Comparison of ENCODE assay signal across 17 cellular contexts in the genomic region with DNA sequence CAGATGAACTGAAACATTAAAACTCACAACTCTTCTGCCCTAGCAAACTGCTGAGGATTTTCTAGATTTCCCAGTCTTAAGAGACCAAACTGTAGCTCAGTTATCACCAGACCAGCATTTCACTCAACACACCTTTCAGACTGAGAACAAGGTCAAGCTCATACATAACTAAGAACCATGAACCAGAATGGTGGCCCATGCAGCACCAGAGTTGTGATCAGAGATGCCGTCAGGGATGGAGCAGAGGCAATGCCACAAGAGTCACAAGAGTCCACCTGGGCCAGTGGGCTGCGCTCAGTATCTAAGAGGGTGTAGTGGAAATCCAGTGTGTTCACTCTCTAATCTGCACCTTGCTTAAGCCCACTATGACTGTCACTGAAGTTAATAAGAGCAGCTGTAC.
"Had no signal": no experiment of that assay in that cellular context is flagged by ENCODE, and none has a peak within 500 bp of the region (broad histone marks: within the 10 kb centered on the region; RNA-seq: fewer than 3 reads in every experiment).

No MANE protein-coding gene starts in this region.

- H3K27ac Mint-ChIP-seq: brain, progenitor cell of endocrine pancreas had no signal

- DNase-seq: activated CD4-positive, CD25-positive, alpha-beta regulatory T cell treated with anti-CD3 and anti-CD28 coated beads, Interleukin-2, amount 50 U/mL, for 72 hours; activated naive CD4-positive, alpha-beta T cell treated with anti-CD3 and anti-CD28 coated beads, Interleukin-2, amount 10 ng/mL, durations not matched to agents 7 days and 5 days; aorta; dermis blood vessel endothelial cell; effector CD8-positive, alpha-beta T cell; erythroblast; foreskin keratinocyte; left lung; naive B cell; retina; stimulated activated CD4-positive, alpha-beta T cell treated with anti-CD3 and anti-CD28 coated beads, Interleukin-4, amount 100 ng/mL, for 1 hour; stimulated activated naive CD8-positive, alpha-beta T cell treated with anti-CD3 and anti-CD28 coated beads, Interleukin-15, amount 100 ng/mL, for 72 hours; tibial artery; WERI-Rb-1 had no signal

- H3K4me1 ChIP-seq: foreskin keratinocyte had no signal

- H3K27me3 Mint-ChIP-seq: activated naive CD4-positive, alpha-beta T cell treated with anti-CD3 and anti-CD28 coated beads, Interleukin-2, amount 10 ng/mL, durations not matched to agents 7 days and 5 days; brain; naive B cell; progenitor cell of endocrine pancreas; stimulated activated naive CD8-positive, alpha-beta T cell treated with anti-CD3 and anti-CD28 coated beads, Interleukin-15, amount 100 ng/mL, for 72 hours had no signal

- H3K4me3 Mint-ChIP-seq: activated naive CD4-positive, alpha-beta T cell treated with anti-CD3 and anti-CD28 coated beads, Interleukin-2, amount 10 ng/mL, durations not matched to agents 7 days and 5 days; brain; naive B cell; stimulated activated naive CD8-positive, alpha-beta T cell treated with anti-CD3 and anti-CD28 coated beads, Interleukin-15, amount 100 ng/mL, for 72 hours had no signal

- H3K27me3 ChIP-seq: left lung, tibial artery had no signal

- H3K4me3 ChIP-seq: left lung, lung, tibial artery had no signal

- H3K27ac ChIP-seq: foreskin keratinocyte, left lung, tibial artery, WERI-Rb-1 had no signal

- ATAC-seq: foreskin keratinocyte; left lung; stimulated activated naive CD8-positive, alpha-beta T cell treated with anti-CD3 and anti-CD28 coated beads, Interleukin-15, amount 100 ng/mL, for 72 hours had no signal

- H3K9me3 ChIP-seq: left lung, tibial artery had no signal

- H3K4me1 Mint-ChIP-seq: brain had no signal
